ENCODE assay signal across 15 cellular contexts in the genomic region with DNA sequence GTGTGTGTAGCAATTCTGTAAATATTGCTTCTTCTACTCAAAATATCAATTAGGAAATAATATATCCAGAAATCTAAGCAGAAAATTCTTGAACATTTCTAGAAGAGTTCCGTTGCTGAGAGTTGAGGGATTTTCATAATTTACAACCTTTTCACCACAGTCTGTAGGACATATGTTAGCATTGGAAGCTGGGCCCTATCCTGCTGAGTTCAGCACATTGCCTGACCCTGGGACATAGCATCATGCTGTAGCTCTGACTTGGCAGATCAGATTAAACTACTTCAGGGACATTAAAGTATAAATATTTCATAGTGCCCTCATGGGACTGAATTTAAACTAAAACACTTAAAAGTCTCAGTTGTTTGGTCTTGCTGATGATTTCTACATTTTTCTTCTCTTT.
A peak's percentile ranks its signal among the peaks of the same experiment; 100 is the strongest.
DNase-seq lines count a peak whose midpoint lies in the region; ATAC-seq and TF ChIP-seq lines count a peak whose summit lies in the region.
"Had no signal": no experiment of that assay in that cellular context is flagged by ENCODE, and none has a peak within 500 bp of the region (broad histone marks: within the 10 kb centered on the region; RNA-seq: fewer than 3 reads in every experiment).

No MANE protein-coding gene starts in this region.

- no peak overlapping the region for H3K9ac ChIP-seq in neural progenitor cell
- H3K9ac ChIP-seq: GM23248 had no signal

- H3K36me3 ChIP-seq in cardiac muscle cell: no peaks in the 10 kb centered on the region
- no peaks in the 10 kb centered on the region for H3K36me3 ChIP-seq in neural progenitor cell
- H3K36me3 ChIP-seq: BE2C, HAP-1 had no signal

- H3K9me3 ChIP-seq in cardiac muscle cell (ENCODE audit: low read depth) (no peaks in the 10 kb centered on the region), neural progenitor cell (ENCODE audit: low read depth) (no peaks in the 10 kb centered on the region)
- H3K9me3 ChIP-seq: BE2C, HAP-1 had no signal

- H3K9me3 Mint-ChIP-seq in neural progenitor cell: no peaks in the 10 kb centered on the region
- H3K9me3 Mint-ChIP-seq in activated naive CD4-positive, alpha-beta T cell treated with anti-CD3 and anti-CD28 coated beads, Interleukin-2, amount 10 ng/mL, durations not matched to agents 7 days and 5 days: no peaks in the 10 kb centered on the region

- H2AFZ ChIP-seq in neural progenitor cell (replicated peaks): no peak overlapping the region
- H2AFZ ChIP-seq: GM23248 had no signal

- no peaks in the 10 kb centered on the region for H3K79me2 ChIP-seq in neural progenitor cell (ENCODE audit: low read depth)

- no peaks in the 10 kb centered on the region for H3K27me3 Mint-ChIP-seq in neural progenitor cell (ENCODE audit: insufficient read depth, low read depth)
- no peaks in the 10 kb centered on the region for H3K27me3 Mint-ChIP-seq in activated naive CD4-positive, alpha-beta T cell treated with anti-CD3 and anti-CD28 coated beads, Interleukin-2, amount 10 ng/mL, durations not matched to agents 7 days and 5 days
- H3K27me3 Mint-ChIP-seq: CD4-positive, CD25-positive, alpha-beta regulatory T cell; CD8-positive, alpha-beta memory T cell had no signal

- H3K4me3 ChIP-seq in cardiac muscle cell (no peak overlapping the region), neural progenitor cell (no peak overlapping the region)
- H3K4me3 ChIP-seq: GM23248, HAP-1 had no signal

- intact Hi-C loops in Right ventricle myocardium superior (cut with DNase I): no loop called here

- CTCF ChIA-PET in activated naive CD4-positive, alpha-beta T cell treated with anti-CD3 and anti-CD28 coated beads, Interleukin-2, amount 10 ng/mL, durations not matched to agents 7 days and 5 days (lab: Charles Lee): no interaction called here

- H3K27ac Mint-ChIP-seq in neural progenitor cell: peak overlapping the region; percentile 55
- no peak overlapping the region for H3K27ac Mint-ChIP-seq in activated naive CD4-positive, alpha-beta T cell treated with anti-CD3 and anti-CD28 coated beads, Interleukin-2, amount 10 ng/mL, durations not matched to agents 7 days and 5 days
- H3K27ac Mint-ChIP-seq: CD4-positive, CD25-positive, alpha-beta regulatory T cell; CD8-positive, alpha-beta memory T cell had no signal

- H3K27ac ChIP-seq in cardiac muscle cell (peak overlapping the region; percentile 92), neural progenitor cell (no peak overlapping the region)
- H3K27ac ChIP-seq: GM23248 had no signal

- ATAC-seq in Right ventricle myocardium superior (ENCODE audit: poor library complexity): no peak

- H4K20me1 ChIP-seq in neural progenitor cell (ENCODE audit: low read depth): no peaks in the 10 kb centered on the region

- no peaks in the 10 kb centered on the region for H3F3A ChIP-seq in neural progenitor cell (ENCODE audit: low read depth)

- H3K4me1 Mint-ChIP-seq in neural progenitor cell: peaks cover 13% of the 10 kb centered on the region
- no peaks in the 10 kb centered on the region for H3K4me1 Mint-ChIP-seq in activated naive CD4-positive, alpha-beta T cell treated with anti-CD3 and anti-CD28 coated beads, Interleukin-2, amount 10 ng/mL, durations not matched to agents 7 days and 5 days
- H3K4me1 Mint-ChIP-seq: CD4-positive, CD25-positive, alpha-beta regulatory T cell; CD8-positive, alpha-beta memory T cell had no signal

- H3K4me1 ChIP-seq in cardiac muscle cell (ENCODE audit: low read depth) (peaks cover 41% of the 10 kb centered on the region), neural progenitor cell (no peaks in the 10 kb centered on the region)
- H3K4me1 ChIP-seq: BE2C, HAP-1 had no signal

- no peak overlapping the region for H3K4me2 ChIP-seq in neural progenitor cell

- no peaks in the 10 kb centered on the region for H3K36me3 Mint-ChIP-seq in neural progenitor cell
- no peaks in the 10 kb centered on the region for H3K36me3 Mint-ChIP-seq in activated naive CD4-positive, alpha-beta T cell treated with anti-CD3 and anti-CD28 coated beads, Interleukin-2, amount 10 ng/mL, durations not matched to agents 7 days and 5 days
- H3K36me3 Mint-ChIP-seq: CD4-positive, CD25-positive, alpha-beta regulatory T cell; CD8-positive, alpha-beta memory T cell had no signal

- peak in 1 of 2 donors; percentile 41 for DNase-seq in cardiac muscle cell (ENCODE audit: low read depth in 1 of 2, low spot score in 1 of 2)
- no peak for DNase-seq in Right ventricle myocardium superior
- DNase-seq in cerebellar cortex (ENCODE audit: low spot score): peak; percentile 90
- DNase-seq in neural progenitor cell (ENCODE audit: low spot score): no peak
- DNase-seq in effector CD4-positive, alpha-beta T cell: no peak
- no peak for DNase-seq in GM20000 (ENCODE audit: low spot score)
- DNase-seq in activated naive CD4-positive, alpha-beta T cell treated with anti-CD3 and anti-CD28 coated beads, Interleukin-2, amount 10 ng/mL, durations not matched to agents 7 days and 5 days: no peak
- DNase-seq: ACHN; CD4-positive, CD25-positive, alpha-beta regulatory T cell; CD8-positive, alpha-beta memory T cell; DND-41; EL; GM23248 had no signal

- H3K4me3 Mint-ChIP-seq in neural progenitor cell: no peak overlapping the region
- no peak overlapping the region for H3K4me3 Mint-ChIP-seq in activated naive CD4-positive, alpha-beta T cell treated with anti-CD3 and anti-CD28 coated beads, Interleukin-2, amount 10 ng/mL, durations not matched to agents 7 days and 5 days
- H3K4me3 Mint-ChIP-seq: CD4-positive, CD25-positive, alpha-beta regulatory T cell; CD8-positive, alpha-beta memory T cell had no signal

- H3K27me3 ChIP-seq in cardiac muscle cell (no peaks in the 10 kb centered on the region), neural progenitor cell (no peaks in the 10 kb centered on the region)
- H3K27me3 ChIP-seq: BE2C had no signal

- TF ChIP-seq CTCF in cardiac muscle cell (IDR thresholded peaks at IDR 0.05; ENCODE audit: low read depth, low read length) (no peak), neural progenitor cell (IDR thresholded peaks at IDR 0.05) (no peak), GM20000 (IDR thresholded peaks at IDR 0.05; ENCODE audit: extremely low read depth, missing control alignments) (no peak)
